ENCODE assay signal across 2 cellular contexts in genomic region chr2:189360861-189361260, GRCh38.
TF ChIP-seq lines count a peak whose summit lies in the region.

No MANE protein-coding gene starts in this region.

TF ChIP-seq in HepG2, 621 proteins besides CTCF, POLR2A, EP300 and RAD21:
- no peak for TF ChIP-seq ATF6 (CRISPR knock-in tag; conservative IDR thresholded peaks at IDR 0.05)
- no peak for TF ChIP-seq PHF5A (CRISPR knock-in tag; IDR thresholded peaks at IDR 0.05; ENCODE audit: low read depth, unreplicated experiment)
- no peak for TF ChIP-seq HOXA5 (CRISPR knock-in tag; IDR thresholded peaks at IDR 0.05)
- no peak for TF ChIP-seq ZNF788 (CRISPR knock-in tag; IDR thresholded peaks at IDR 0.05; ENCODE audit: borderline replicate concordance)
- no peak for TF ChIP-seq TSC22D2 (CRISPR knock-in tag; IDR thresholded peaks at IDR 0.05; ENCODE audit: borderline replicate concordance)
- TF ChIP-seq SRSF9 (IDR thresholded peaks at IDR 0.05; ENCODE audit: borderline replicate concordance, insufficient read depth, low read depth, low read length, poor library complexity, severe bottlenecking), result no peak
- no peak for TF ChIP-seq POLR2AphosphoS2 (IDR thresholded peaks at IDR 0.05; ENCODE audit: low read depth, low read length)
- TF ChIP-seq ELF1 (CRISPR knock-in tag; IDR thresholded peaks at IDR 0.05), result no peak
- TF ChIP-seq ZBTB20 (CRISPR knock-in tag; IDR thresholded peaks at IDR 0.05; ENCODE audit: borderline replicate concordance, low read depth), result no peak
- no peak for TF ChIP-seq REXO4 (CRISPR knock-in tag; IDR thresholded peaks at IDR 0.05; ENCODE audit: borderline replicate concordance)
- TF ChIP-seq KLF15 (CRISPR knock-in tag; IDR thresholded peaks at IDR 0.05; ENCODE audit: borderline replicate concordance), result no peak
- TF ChIP-seq ZNF318 (CRISPR knock-in tag; IDR thresholded peaks at IDR 0.05), result no peak
- no peak for TF ChIP-seq ZKSCAN8 (CRISPR knock-in tag; IDR thresholded peaks at IDR 0.05; ENCODE audit: borderline replicate concordance)
- TF ChIP-seq GFI1 (CRISPR knock-in tag; IDR thresholded peaks at IDR 0.05; ENCODE audit: borderline replicate concordance), result no peak
- no peak for TF ChIP-seq ZNF17 (CRISPR knock-in tag; IDR thresholded peaks at IDR 0.05)
- no peak for TF ChIP-seq ZNF780A (CRISPR knock-in tag; IDR thresholded peaks at IDR 0.05)
- no peak for TF ChIP-seq SKI (IDR thresholded peaks at IDR 0.05; ENCODE audit: partially characterized antibody)
- TF ChIP-seq CEBPG (CRISPR knock-in tag; IDR thresholded peaks at IDR 0.05), result no peak

TF ChIP-seq in GM12878, 131 proteins besides CTCF, POLR2A, EP300 and RAD21:
- TF ChIP-seq E2F4 (IDR thresholded peaks at IDR 0.05; ENCODE audit: low read depth, low read length) (no peak), NR2C2 (IDR thresholded peaks at IDR 0.05; ENCODE audit: borderline replicate concordance, control insufficient read depth, insufficient read length, low read depth) (no peak), IKZF1 (conservative IDR thresholded peaks at IDR 0.05) (no peak), NFIC (IDR thresholded peaks at IDR 0.05; ENCODE audit: low read depth, low read length) (no peak), MTA3 (IDR thresholded peaks at IDR 0.05; ENCODE audit: borderline replicate concordance, low read length) (no peak), POLR2AphosphoS2 (IDR thresholded peaks at IDR 0.05; ENCODE audit: low read depth, low read length) (no peak), ZNF384 (IDR thresholded peaks at IDR 0.05; ENCODE audit: borderline replicate concordance, low read depth, low read length) (no peak)
